ENCODE assay signal across 1 cellular context in the genomic region with DNA sequence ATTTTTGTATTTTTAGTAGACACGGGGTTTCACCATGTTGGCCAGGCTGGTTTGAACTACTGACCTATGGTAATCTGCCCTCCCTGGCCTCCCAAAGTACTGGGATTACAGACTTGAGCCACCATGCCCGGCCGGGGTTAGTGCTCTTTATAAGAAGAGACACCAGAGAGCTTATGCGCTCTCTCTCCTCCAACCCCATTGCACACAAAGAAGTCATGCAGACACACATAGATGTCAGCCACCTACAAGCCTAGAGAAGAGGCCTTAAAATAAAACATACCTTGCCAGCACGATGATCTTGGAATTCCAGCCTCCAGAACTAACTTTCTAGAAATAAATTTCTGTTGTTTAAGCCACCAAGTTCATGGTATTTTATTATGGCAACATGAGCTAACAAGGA.
TF ChIP-seq lines count a peak whose summit lies in the region.

No MANE protein-coding gene starts in this region.

TF ChIP-seq in GM23338, 12 proteins besides CTCF, POLR2A, EP300 and RAD21 (continued from another document):
- TF ChIP-seq JUNB (IDR thresholded peaks at IDR 0.05; ENCODE audit: unreplicated experiment) (no peak), CREB1 (CRISPR knock-in tag; IDR thresholded peaks at IDR 0.05; ENCODE audit: low read depth) (no peak)
